ENCODE assay signal across 21 cellular contexts in the genomic region with DNA sequence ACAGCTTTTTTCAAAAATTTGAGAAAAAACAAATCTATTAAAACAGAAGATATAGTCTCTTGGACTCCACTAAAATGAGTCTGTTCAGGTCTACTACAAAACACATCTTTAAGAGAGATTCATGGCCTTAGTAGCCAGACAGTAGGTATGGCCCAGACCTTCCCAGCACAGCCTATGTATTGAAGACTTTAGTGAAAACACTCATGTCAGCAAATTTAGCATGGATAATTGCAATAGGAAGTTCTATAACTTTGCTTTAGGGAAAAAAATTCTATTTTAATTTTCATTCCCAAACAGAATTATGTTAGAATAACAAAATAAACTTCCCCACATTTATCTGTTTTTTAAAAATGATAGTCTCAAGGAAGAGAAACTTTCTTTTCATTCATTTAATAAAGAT.
A peak's percentile ranks its signal among the peaks of the same experiment; 100 is the strongest.
DNase-seq lines count a peak whose midpoint lies in the region; ATAC-seq, FAIRE-seq and TF ChIP-seq lines count a peak whose summit lies in the region.
"Had no signal": no experiment of that assay in that cellular context is flagged by ENCODE, and none has a peak within 500 bp of the region (broad histone marks: within the 10 kb centered on the region; RNA-seq: fewer than 3 reads in every experiment).

No MANE protein-coding gene starts in this region.

- no peaks in the 10 kb centered on the region for H3K4me1 ChIP-seq in A549
- peaks cover 0 to 26% of the 10 kb centered on the region in 2 experiments; a peak in 3 of 5 replicates for H3K4me1 ChIP-seq in K562 (replicated peaks in 1 of 2; ENCODE audit: control insufficient read depth in 2 of 2, insufficient read depth in 2 of 2, low read length in 2 of 2)
- H3K4me1 ChIP-seq: BLaER1 treated with 17β-estradiol and CSF1 and Interleukin-3, amounts not matched to agents 10 nM and 100 nM had no signal

- POLR2A ChIA-PET in A549 (lab: Yijun Ruan, JAX) (no interaction called here), K562 (lab: Yijun Ruan, JAX) (no interaction called here)

- no peaks in the 10 kb centered on the region for H3K9me3 ChIP-seq in A549
- peaks cover 9% of the 10 kb centered on the region for H3K9me3 ChIP-seq in K562 (replicated peaks; ENCODE audit: control insufficient read depth, insufficient read depth, low read depth, low read length)
- H3K9me3 ChIP-seq: Caco-2 had no signal

- no peak for FAIRE-seq in A549 (lab: Jason Lieb, UNC)
- FAIRE-seq in G401.6 (lab: Jason Lieb, UNC): peak; percentile 21
- no peak for FAIRE-seq in K562 (lab: Jason Lieb, UNC)
- FAIRE-seq: A204.1, D721Med, GM12878, GM12892, GM18507 had no signal

- peaks cover 43% of the 10 kb centered on the region for H3K79me2 ChIP-seq in K562 (ENCODE audit: control insufficient read depth, insufficient read depth, low read length)

- H4K20me1 ChIP-seq in K562 (replicated peaks; ENCODE audit: control insufficient read depth, insufficient read depth, low read length): no peaks in the 10 kb centered on the region
- H4K20me1 ChIP-seq: BLaER1 treated with 17β-estradiol and CSF1 and Interleukin-3, amounts not matched to agents 10 nM and 100 nM had no signal

- TF ChIP-seq CTCF in A549 (IDR thresholded peaks at IDR 0.05) (no peak), K562 (IDR thresholded peaks at IDR 0.05 in 2 of 3, conservative IDR thresholded peaks at IDR 0.05 in 1 of 3; ENCODE audit: insufficient read depth in 2 of 3, low read depth in 1 of 3, low read length in 3 of 3) (no peak)

- DNase-seq in A549 (ENCODE audit: low read depth in 1 of 2, low spot score in 1 of 2) (no peak), K562 (ENCODE audit: extremely low read depth in 1 of 4, low spot score in 3 of 4) (no peak), head of caudate nucleus (no peak), middle frontal gyrus (ENCODE audit: extremely low spot score, low spot score) (no peak)
- DNase-seq: 8988T; AML-193; Caco-2; Calu3; CD4-positive, alpha-beta T cell; CD8-positive, alpha-beta T cell; DMS79 treated with DMSO at 0.1 percent for 48 hours; GDM1 had no signal

- TF ChIP-seq EP300 in A549 (IDR thresholded peaks at IDR 0.05) (no peak), K562 (IDR thresholded peaks at IDR 0.05; ENCODE audit: low read length) (no peak)

- TF ChIP-seq RAD21 in A549 (conservative IDR thresholded peaks at IDR 0.05 in 1 of 2, IDR thresholded peaks at IDR 0.05 in 1 of 2) (no peak), K562 (CRISPR knock-in tag; conservative IDR thresholded peaks at IDR 0.05 in 1 of 2, IDR thresholded peaks at IDR 0.05 in 1 of 2) (no peak)

- ATAC-seq in A549: no peak
- ATAC-seq in K562: no peak
- no peak for ATAC-seq in HG03039 (IDR thresholded peaks at IDR 0.05; ENCODE audit: unreplicated experiment)
- ATAC-seq: CD8-positive, alpha-beta T cell; GM12878 had no signal

- H3K27ac ChIP-seq in A549: no peak overlapping the region
- H3K27ac ChIP-seq in K562 (ENCODE audit: extremely low read depth, low read depth, low read length): no peak overlapping the region
- H3K27ac ChIP-seq: BLaER1 treated with 17β-estradiol and CSF1 and Interleukin-3, amounts not matched to agents 10 nM and 100 nM; C4-2B had no signal

- H3K36me3 ChIP-seq in K562 (ENCODE audit: control insufficient read depth, insufficient read depth, low read length): peaks cover 7% of the 10 kb centered on the region; the same call in 1 of the 3 replicates
- H3K36me3 ChIP-seq: BLaER1 treated with 17β-estradiol and CSF1 and Interleukin-3, amounts not matched to agents 10 nM and 100 nM had no signal

- intact Hi-C loops in K562 (cut with micrococcal nuclease) (loop anchor here (10.0 kb wide), 1 partner anchor 160 kb away; no protein-coding TSS in a partner anchor), head of caudate nucleus (cut with DNase I) (no loop called here)

- TF ChIP-seq POLR2A in A549 (IDR thresholded peaks at IDR 0.05; ENCODE audit: low read length) (no peak), K562 (conservative IDR thresholded peaks at IDR 0.05) (no peak)

- no peaks in the 10 kb centered on the region for H3K27me3 ChIP-seq in K562 (ENCODE audit: control insufficient read depth in 2 of 2, insufficient read depth in 2 of 2, low read length in 2 of 2)
- H3K27me3 ChIP-seq: BLaER1 treated with 17β-estradiol and CSF1 and Interleukin-3, amounts not matched to agents 10 nM and 100 nM had no signal

- H3K9ac ChIP-seq in K562 (ENCODE audit: insufficient read depth in 1 of 2, low read depth in 2 of 2, low read length in 2 of 2): no peak overlapping the region
- H3K9ac ChIP-seq: BLaER1 treated with 17β-estradiol and CSF1 and Interleukin-3, amounts not matched to agents 10 nM and 100 nM had no signal

- H3K4me3 ChIP-seq in A549 (no peak overlapping the region), K562 (no peak overlapping the region)
- H3K4me3 ChIP-seq: BLaER1 treated with 17β-estradiol and CSF1 and Interleukin-3, amounts not matched to agents 10 nM and 100 nM; GM12878 had no signal

- in situ Hi-C loops in K562 (cut with MboI): no loop called here

- H3K4me2 ChIP-seq in A549 (no peak overlapping the region), K562 (ENCODE audit: insufficient read depth, low read length) (no peak overlapping the region)
- H3K4me2 ChIP-seq: BLaER1 treated with 17β-estradiol and CSF1 and Interleukin-3, amounts not matched to agents 10 nM and 100 nM had no signal

- H3K9me1 ChIP-seq in K562 (ENCODE audit: control insufficient read depth, insufficient read depth, low read length): no peaks in the 10 kb centered on the region

- BruUV-seq in K562 (replicated peaks; lab: Mats Ljungman, UMichigan): no TSS peak

- CTCF ChIA-PET in A549 (lab: Yijun Ruan, JAX): no interaction called here
- CTCF ChIA-PET in K562 (lab: Yijun Ruan, JAX; ENCODE audit: low intra/inter-chr PET ratio): no interaction called here

- H2AFZ ChIP-seq in K562 (ENCODE audit: low read depth, low read length): no peak overlapping the region

TF ChIP-seq in A549, 52 proteins besides CTCF, POLR2A, EP300 and RAD21:
- TF ChIP-seq BHLHE40 (IDR thresholded peaks at IDR 0.05; ENCODE audit: low read depth, low read length) (no peak), GATA3 (IDR thresholded peaks at IDR 0.05; ENCODE audit: borderline replicate concordance) (no peak), MAFK (IDR thresholded peaks at IDR 0.05; ENCODE audit: partially characterized antibody) (peak; percentile 65), CBX2 (IDR thresholded peaks at IDR 0.05; ENCODE audit: borderline replicate concordance, low read depth) (no peak), ATOH8 (CRISPR knock-in tag; IDR thresholded peaks at IDR 0.05; ENCODE audit: low read depth) (no peak)

TF ChIP-seq in K562, 482 proteins besides CTCF, POLR2A, EP300 and RAD21 (continues in another document):
- TF ChIP-seq KAT7 (CRISPR knock-in tag; IDR thresholded peaks at IDR 0.05; ENCODE audit: borderline replicate concordance) (no peak), MAFK (IDR thresholded peaks at IDR 0.05; ENCODE audit: low read length) (peak; percentile 86), HMGN3 (IDR thresholded peaks at IDR 0.05; ENCODE audit: borderline replicate concordance, extremely low read depth, insufficient read length, low read depth, low read length) (no peak), MAFF (IDR thresholded peaks at IDR 0.05; ENCODE audit: low read length) (peak; percentile 85), YBX1 (IDR thresholded peaks at IDR 0.05) (no peak), C11orf30 (IDR thresholded peaks at IDR 0.05; ENCODE audit: low read depth) (peak; percentile 82), TRIM28 (IDR thresholded peaks at IDR 0.05) (no peak), ZNF3 (CRISPR knock-in tag; IDR thresholded peaks at IDR 0.05) (no peak), ZNF316 (IDR thresholded peaks at IDR 0.05) (peak; percentile 87), HES1 (IDR thresholded peaks at IDR 0.05; ENCODE audit: low read depth) (no peak), NRF1 (conservative IDR thresholded peaks at IDR 0.05 in 1 of 2, IDR thresholded peaks at IDR 0.05 in 1 of 2) (no peak)
- TF ChIP-seq, protein P1, sequence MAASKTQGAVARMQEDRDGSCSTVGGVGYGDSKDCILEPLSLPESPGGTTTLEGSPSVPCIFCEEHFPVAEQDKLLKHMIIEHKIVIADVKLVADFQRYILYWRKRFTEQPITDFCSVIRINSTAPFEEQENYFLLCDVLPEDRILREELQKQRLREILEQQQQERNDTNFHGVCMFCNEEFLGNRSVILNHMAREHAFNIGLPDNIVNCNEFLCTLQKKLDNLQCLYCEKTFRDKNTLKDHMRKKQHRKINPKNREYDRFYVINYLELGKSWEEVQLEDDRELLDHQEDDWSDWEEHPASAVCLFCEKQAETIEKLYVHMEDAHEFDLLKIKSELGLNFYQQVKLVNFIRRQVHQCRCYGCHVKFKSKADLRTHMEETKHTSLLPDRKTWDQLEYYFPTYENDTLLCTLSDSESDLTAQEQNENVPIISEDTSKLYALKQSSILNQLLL (CRISPR knock-in tag; IDR thresholded peaks at IDR 0.05; ENCODE audit: borderline replicate concordance): no peak
- TF ChIP-seq, protein P2, sequence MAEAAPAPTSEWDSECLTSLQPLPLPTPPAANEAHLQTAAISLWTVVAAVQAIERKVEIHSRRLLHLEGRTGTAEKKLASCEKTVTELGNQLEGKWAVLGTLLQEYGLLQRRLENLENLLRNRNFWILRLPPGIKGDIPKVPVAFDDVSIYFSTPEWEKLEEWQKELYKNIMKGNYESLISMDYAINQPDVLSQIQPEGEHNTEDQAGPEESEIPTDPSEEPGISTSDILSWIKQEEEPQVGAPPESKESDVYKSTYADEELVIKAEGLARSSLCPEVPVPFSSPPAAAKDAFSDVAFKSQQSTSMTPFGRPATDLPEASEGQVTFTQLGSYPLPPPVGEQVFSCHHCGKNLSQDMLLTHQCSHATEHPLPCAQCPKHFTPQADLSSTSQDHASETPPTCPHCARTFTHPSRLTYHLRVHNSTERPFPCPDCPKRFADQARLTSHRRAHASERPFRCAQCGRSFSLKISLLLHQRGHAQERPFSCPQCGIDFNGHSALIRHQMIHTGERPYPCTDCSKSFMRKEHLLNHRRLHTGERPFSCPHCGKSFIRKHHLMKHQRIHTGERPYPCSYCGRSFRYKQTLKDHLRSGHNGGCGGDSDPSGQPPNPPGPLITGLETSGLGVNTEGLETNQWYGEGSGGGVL (CRISPR knock-in tag; IDR thresholded peaks at IDR 0.05): no peak

Comparison
In these comparisons a context has a peak if more than half of its experiments do, and no peak if none do; other contexts are left out.
1. Of the 35 proteins assayed by ChIP-seq in both K562 and A549: peak only in K562: none; only in A549: none; in both: MAFK; in neither: 34.